ENCODE assay signal across 1 cellular context in the genomic region with DNA sequence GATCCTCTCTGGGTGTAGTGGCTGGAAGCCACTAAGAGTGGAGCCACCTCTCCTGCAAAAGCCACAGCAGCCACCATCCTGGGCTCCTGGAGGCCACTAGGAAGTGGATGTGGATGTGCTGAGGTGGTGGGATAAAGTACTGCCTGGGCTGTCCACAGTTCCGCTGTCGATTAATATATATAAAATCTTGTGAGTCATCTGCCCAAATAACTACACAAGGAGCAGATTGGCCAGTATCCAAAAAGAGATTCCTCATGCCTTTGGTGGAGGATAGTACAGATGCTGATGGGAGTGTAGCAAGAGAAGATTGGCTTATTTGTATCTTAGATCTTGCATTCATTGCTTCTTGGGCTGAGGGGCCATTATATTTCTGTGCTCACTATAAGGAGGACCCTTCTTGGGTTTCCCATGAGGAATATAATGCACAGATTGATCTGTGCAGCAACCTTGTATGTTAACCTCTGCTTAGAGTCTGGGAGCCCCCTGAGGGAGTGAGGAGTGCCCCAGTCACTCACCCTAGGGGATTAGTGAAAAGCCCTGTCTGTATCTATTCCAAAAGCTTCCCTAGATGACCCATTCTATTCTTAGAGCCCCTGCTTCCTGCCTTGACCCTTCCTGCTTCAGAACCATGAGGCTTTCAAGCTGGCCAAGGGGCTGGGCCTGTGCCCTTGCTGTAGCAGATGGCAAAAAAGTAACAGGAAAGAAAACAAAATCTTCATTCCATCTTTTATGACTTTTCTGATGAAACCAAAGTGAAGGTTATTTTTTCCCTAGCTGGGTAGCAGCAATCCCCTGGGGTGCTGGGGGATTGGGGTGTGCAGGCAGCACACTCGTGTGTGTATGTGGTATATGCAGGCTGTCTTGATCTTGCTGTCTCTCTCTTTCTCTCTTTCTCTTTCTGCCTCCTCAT.
TF ChIP-seq lines count a peak whose summit lies in the region.

No MANE protein-coding gene starts in this region.

TF ChIP-seq in HEK293, 187 proteins besides CTCF, POLR2A, EP300 and RAD21 (continued from another document):
- peak; percentile 76 for TF ChIP-seq ZBTB17 (tag by site-specific recombination; IDR thresholded peaks at IDR 0.05)
- TF ChIP-seq, protein P1, sequence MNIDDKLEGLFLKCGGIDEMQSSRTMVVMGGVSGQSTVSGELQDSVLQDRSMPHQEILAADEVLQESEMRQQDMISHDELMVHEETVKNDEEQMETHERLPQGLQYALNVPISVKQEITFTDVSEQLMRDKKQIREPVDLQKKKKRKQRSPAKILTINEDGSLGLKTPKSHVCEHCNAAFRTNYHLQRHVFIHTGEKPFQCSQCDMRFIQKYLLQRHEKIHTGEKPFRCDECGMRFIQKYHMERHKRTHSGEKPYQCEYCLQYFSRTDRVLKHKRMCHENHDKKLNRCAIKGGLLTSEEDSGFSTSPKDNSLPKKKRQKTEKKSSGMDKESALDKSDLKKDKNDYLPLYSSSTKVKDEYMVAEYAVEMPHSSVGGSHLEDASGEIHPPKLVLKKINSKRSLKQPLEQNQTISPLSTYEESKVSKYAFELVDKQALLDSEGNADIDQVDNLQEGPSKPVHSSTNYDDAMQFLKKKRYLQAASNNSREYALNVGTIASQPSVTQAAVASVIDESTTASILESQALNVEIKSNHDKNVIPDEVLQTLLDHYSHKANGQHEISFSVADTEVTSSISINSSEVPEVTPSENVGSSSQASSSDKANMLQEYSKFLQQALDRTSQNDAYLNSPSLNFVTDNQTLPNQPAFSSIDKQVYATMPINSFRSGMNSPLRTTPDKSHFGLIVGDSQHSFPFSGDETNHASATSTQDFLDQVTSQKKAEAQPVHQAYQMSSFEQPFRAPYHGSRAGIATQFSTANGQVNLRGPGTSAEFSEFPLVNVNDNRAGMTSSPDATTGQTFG (tag by site-specific recombination; IDR thresholded peaks at IDR 0.05; ENCODE audit: borderline replicate concordance) = no peak
